In the genomic region with DNA sequence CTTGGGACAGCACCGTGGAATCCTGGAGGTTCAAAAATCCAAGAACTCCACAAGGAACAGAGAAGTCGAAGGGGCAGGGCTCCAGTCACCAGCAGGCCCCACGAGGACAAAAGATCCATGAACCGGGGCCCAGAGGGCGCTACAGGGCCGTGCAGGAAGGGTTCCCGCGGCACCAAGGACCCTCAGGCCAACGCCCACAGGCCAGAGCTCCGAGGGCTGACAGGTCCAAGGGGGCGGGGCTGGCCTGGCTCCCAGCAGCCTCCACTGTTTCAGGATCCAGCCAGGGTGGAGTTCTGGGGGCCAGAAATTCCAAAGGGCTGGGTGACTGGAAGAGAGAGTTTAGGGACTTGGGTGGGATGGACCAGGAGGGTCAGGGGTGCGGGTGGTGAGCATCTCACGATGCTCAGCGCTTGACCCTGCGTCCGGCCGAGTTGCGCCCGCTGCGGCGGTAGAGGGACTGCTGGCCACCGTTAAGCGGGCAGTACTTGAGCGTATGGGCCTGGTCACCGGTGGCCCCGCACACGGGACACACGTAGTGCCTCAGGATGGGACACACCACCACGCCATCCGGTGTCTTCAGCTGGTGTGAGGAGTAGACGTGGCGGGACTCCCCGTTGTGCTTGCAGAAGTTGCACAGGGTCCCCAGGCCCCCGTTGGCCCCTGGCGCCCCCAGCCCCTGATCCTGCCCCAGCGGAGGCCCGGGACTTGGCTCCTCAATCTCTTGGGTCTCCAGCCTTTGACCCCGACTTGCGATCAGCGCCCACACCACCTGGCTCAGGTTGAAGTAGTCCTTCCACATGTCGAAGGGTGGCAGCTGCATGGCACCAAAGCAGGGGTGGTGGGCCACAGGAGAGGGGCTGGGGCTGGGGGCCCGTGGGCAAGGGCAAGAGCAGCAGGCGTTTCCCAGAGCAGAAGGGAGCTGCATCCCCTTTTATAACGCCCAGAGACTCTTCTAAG, we compare ENCODE assay signal across 12 cellular contexts. TPM values are rescaled to one million over a fixed set of nuclear protein-coding genes. Genes with fewer than 3 reads are reported as not detected.
DNase-seq lines count a peak whose midpoint lies in the region; ATAC-seq and FAIRE-seq lines count a peak whose summit lies in the region.
"Had no signal": no experiment of that assay in that cellular context is flagged by ENCODE, and none has a peak within 500 bp of the region (broad histone marks: within the 10 kb centered on the region; RNA-seq: fewer than 3 reads in every experiment).

TSS of gene NANOS2 (minus strand) at position 905 of the 957 bp plus-strand sequence. CDS start at position 820, 85 bp downstream.

- H3K9me2 ChIP-seq in Karpas-422 (replicated peaks; ENCODE audit: insufficient read depth, low read length): no peaks in the 10 kb centered on the region

- peak within 1 kb of the TSS; percentile 70 for H2BK5ac ChIP-seq in neuronal stem cell (ENCODE audit: low read length)

- peak within 1 kb of the TSS; percentile 32 for H3K23ac ChIP-seq in neuronal stem cell (ENCODE audit: low read depth, low read length, poor library complexity)

- WGBS in neuronal stem cell (ENCODE audit: extremely low coverage in 2 of 2, insufficient read length in 2 of 2, insufficient replicate concordance in 1 of 2), 2 donors: no CpG with 5 or more reads among the region's 44 CpGs
- WGBS in small intestine, 3 donors: 58 to 64% (median 64%) methylated on average over 44 of the region's 44 CpGs

- no peaks in the 10 kb centered on the region for H3K27me3 ChIP-seq in Karpas-422 (ENCODE audit: low read length)
- H3K27me3 ChIP-seq in neuronal stem cell (ENCODE audit: control insufficient read depth in 3 of 3, insufficient read depth in 3 of 3, low read depth in 1 of 3, low read length in 3 of 3): peaks cover 0 to 4% (median 0%) of the 10 kb centered on the region in 3 experiments
- peaks cover 0 to 5% of the 10 kb centered on the region in 2 donors for H3K27me3 ChIP-seq in small intestine (ENCODE audit: control insufficient read depth in 2 of 2, insufficient read depth in 2 of 2, low read length in 2 of 2)
- H3K27me3 ChIP-seq: hepatocyte, uterus had no signal

- no peaks in the 10 kb centered on the region for H3K79me1 ChIP-seq in neuronal stem cell (ENCODE audit: low read depth, low read length)

- no peak within 1 kb of the TSS for H3K9ac ChIP-seq in Karpas-422 (ENCODE audit: low read length)
- no peak within 1 kb of the TSS for H3K9ac ChIP-seq in neuronal stem cell (ENCODE audit: low read depth, low read length, poor library complexity)

- FAIRE-seq in small intestine (lab: Jason Lieb, UNC): no peak
- FAIRE-seq: GM18507 had no signal

- H4K8ac ChIP-seq in neuronal stem cell (ENCODE audit: low read depth, low read length): peak within 1 kb of the TSS; percentile 57

- H2BK12ac ChIP-seq in neuronal stem cell (ENCODE audit: low read length): peak within 1 kb of the TSS; percentile 30

- H3K4ac ChIP-seq in neuronal stem cell (ENCODE audit: low read length): no peak within 1 kb of the TSS

- no peak within 1 kb of the TSS for H3K4me3 ChIP-seq in Karpas-422 (ENCODE audit: low read length)
- H3K4me3 ChIP-seq in neuronal stem cell (ENCODE audit: low read length in 2 of 2): no peak within 1 kb of the TSS
- H3K4me3 ChIP-seq in small intestine (ENCODE audit: low read depth in 1 of 2, low read length in 2 of 2): no peak within 1 kb of the TSS
- H3K4me3 ChIP-seq: hepatocyte, uterus had no signal

- no peak within 1 kb of the TSS for H3K27ac ChIP-seq in Karpas-422 (ENCODE audit: low read length)
- H3K27ac ChIP-seq in neuronal stem cell (replicated peaks; ENCODE audit: low read length): no peak within 1 kb of the TSS
- no peak within 1 kb of the TSS for H3K27ac ChIP-seq in small intestine (ENCODE audit: low read depth in 1 of 2, low read length in 1 of 2)
- H3K27ac ChIP-seq: hepatocyte, uterus had no signal

- DNase-seq in NCI-H82 (lab: John Stamatoyannopoulos, UW): peak; percentile 79
- DNase-seq in NCI-H82 treated with DMSO at 0.1 percent for 48 hours (lab: John Stamatoyannopoulos, UW; ENCODE audit: unreplicated experiment): no peak
- peak; percentile 85 for DNase-seq in Karpas-422
- peak; percentile 61 for DNase-seq in cerebellar cortex (ENCODE audit: low spot score)
- DNase-seq in neuronal stem cell (ENCODE audit: low spot score): peak; percentile 43
- no peak for DNase-seq in small intestine
- DNase-seq: NCI-H226, uterus had no signal

- H3K9me3 ChIP-seq in Karpas-422 (ENCODE audit: low read length) (no peaks in the 10 kb centered on the region), neuronal stem cell (replicated peaks in 1 of 2; ENCODE audit: control insufficient read depth in 2 of 2, insufficient read depth in 1 of 2, low read depth in 1 of 2, low read length in 2 of 2) (no peaks in the 10 kb centered on the region), small intestine (ENCODE audit: control insufficient read depth, low read depth) (no peaks in the 10 kb centered on the region)
- H3K9me3 ChIP-seq: uterus had no signal

- H3K79me2 ChIP-seq in Karpas-422 (ENCODE audit: low read length): no peaks in the 10 kb centered on the region
- H3K79me2 ChIP-seq: hepatocyte had no signal

- H3K14ac ChIP-seq in neuronal stem cell (ENCODE audit: low read length): peak within 1 kb of the TSS; percentile 49

- H4K91ac ChIP-seq in neuronal stem cell (ENCODE audit: low read depth, low read length, poor library complexity): no peak within 1 kb of the TSS

- peak within 1 kb of the TSS; percentile 88 for H2BK15ac ChIP-seq in neuronal stem cell (ENCODE audit: low read length)

- ATAC-seq in HG03457 (IDR thresholded peaks at IDR 0.05; ENCODE audit: unreplicated experiment) (no peak), GM18867 (IDR thresholded peaks at IDR 0.05; ENCODE audit: unreplicated experiment) (no peak)

- H2BK120ac ChIP-seq in neuronal stem cell (ENCODE audit: low read depth, low read length): no peak within 1 kb of the TSS

- H3K36me3 ChIP-seq in Karpas-422 (ENCODE audit: insufficient read depth, low read length): no peaks in the 10 kb centered on the region
- H3K36me3 ChIP-seq in neuronal stem cell (replicated peaks in 1 of 2; ENCODE audit: control insufficient read depth in 2 of 2, insufficient read depth in 2 of 2, low read length in 2 of 2): no peaks in the 10 kb centered on the region
- H3K36me3 ChIP-seq in small intestine (ENCODE audit: control insufficient read depth in 2 of 2, insufficient read depth in 2 of 2, low read length in 2 of 2): no peaks in the 10 kb centered on the region
- H3K36me3 ChIP-seq: uterus had no signal

- H4K20me1 ChIP-seq in Karpas-422 (ENCODE audit: insufficient read depth, low read depth, low read length): no peaks in the 10 kb centered on the region

- H3K4me1 ChIP-seq in Karpas-422 (ENCODE audit: low read length): no peaks in the 10 kb centered on the region
- peaks cover 0 to 2% of the 10 kb centered on the region in 2 donors for H3K4me1 ChIP-seq in neuronal stem cell (ENCODE audit: control insufficient read depth in 2 of 2, insufficient read depth in 1 of 2, low read depth in 1 of 2, low read length in 2 of 2)
- no peaks in the 10 kb centered on the region for H3K4me1 ChIP-seq in small intestine (ENCODE audit: control insufficient read depth in 2 of 2, insufficient read depth in 1 of 2, low read depth in 1 of 2, low read length in 1 of 2)
- H3K4me1 ChIP-seq: uterus had no signal

- H3K4me2 ChIP-seq in Karpas-422 (ENCODE audit: low read depth, low read length, poor library complexity, severe bottlenecking) (no peak within 1 kb of the TSS), neuronal stem cell (ENCODE audit: insufficient read depth, low read length, poor library complexity, severe bottlenecking) (no peak within 1 kb of the TSS)
- H3K4me2 ChIP-seq: hepatocyte had no signal

- H2AFZ ChIP-seq in Karpas-422 (ENCODE audit: low read length): no peak within 1 kb of the TSS
- H2AFZ ChIP-seq in neuronal stem cell (ENCODE audit: low read length): peak within 1 kb of the TSS; percentile 72
- H2AFZ ChIP-seq: hepatocyte had no signal

- peak within 1 kb of the TSS; percentile 85 for H2AK5ac ChIP-seq in neuronal stem cell (ENCODE audit: low read depth, low read length)

- H3K18ac ChIP-seq in neuronal stem cell (ENCODE audit: low read length): peak within 1 kb of the TSS; percentile 95

RNA-seq across cellular contexts. Expression of gene NANOS2, which starts in this region (rescaled TPM):
- total RNA-seq in Karpas-422 (2014; rRNA removed; shearing (Covaris generic); ENCODE audit: low replicate concordance): not detected in 2 replicates
- 0.11 TPM for polyA plus RNA-seq in neuronal stem cell (2013, experiment 1 of 2)
- polyA plus RNA-seq in neuronal stem cell (2013, experiment 2 of 2): 0.12 TPM
- not detected for polyA plus RNA-seq in small intestine
- total RNA-seq: hepatocyte, uterus had no signal
- polyA plus RNA-seq: hepatocyte had no signal

Comparison
In these comparisons a context has a peak if more than half of its experiments do, and no peak if none do; other contexts are left out.
1. DNase-seq: peak in NCI-H82 (single experiment), cerebellar cortex (single experiment) and neuronal stem cell (single experiment); none in NCI-H82 treated with DMSO at 0.1 percent for 48 hours (single experiment) and small intestine (single experiment).
2. Peak in DNase-seq in Karpas-422; RNA of the gene not detected or under 1 TPM.